In genomic region chr7:68439897-68440296, GRCh38 we compare ENCODE assay signal across 34 cellular contexts.
"Had no signal": no experiment of that assay in that cellular context is flagged by ENCODE, and none has a peak within 500 bp of the region (broad histone marks: within the 10 kb centered on the region; RNA-seq: fewer than 3 reads in every experiment).

No MANE protein-coding gene starts in this region.

- H3K27ac ChIP-seq: cardiac muscle cell, colonic mucosa, WERI-Rb-1 had no signal

- H3K27ac Mint-ChIP-seq: activated CD8-positive, alpha-beta T cell treated with anti-CD3 and anti-CD28 coated beads for 36 hours; activated naive CD8-positive, alpha-beta T cell treated with anti-CD3 and anti-CD28 coated beads for 36 hours; activated T-cell treated with anti-CD3 and anti-CD28 coated beads, Interleukin-2, amount 50 U/mL, for 72 hours; activated T-helper 17 cell treated with anti-CD3 and anti-CD28 coated beads, Interleukin-2, amount 50 U/mL, for 72 hours had no signal

- H3K4me1 Mint-ChIP-seq: activated naive CD8-positive, alpha-beta T cell treated with anti-CD3 and anti-CD28 coated beads for 36 hours; activated T-helper 17 cell treated with anti-CD3 and anti-CD28 coated beads, Interleukin-2, amount 50 U/mL, for 72 hours; central memory CD8-positive, alpha-beta T cell had no signal

- H3K4me3 Mint-ChIP-seq: activated CD8-positive, alpha-beta T cell treated with anti-CD3 and anti-CD28 coated beads for 36 hours; activated naive CD8-positive, alpha-beta T cell treated with anti-CD3 and anti-CD28 coated beads for 36 hours; activated T-cell treated with anti-CD3 and anti-CD28 coated beads, Interleukin-2, amount 50 U/mL, for 72 hours; activated T-helper 17 cell treated with anti-CD3 and anti-CD28 coated beads, Interleukin-2, amount 50 U/mL, for 72 hours; central memory CD8-positive, alpha-beta T cell had no signal

- H3K27me3 Mint-ChIP-seq: activated CD8-positive, alpha-beta T cell treated with anti-CD3 and anti-CD28 coated beads for 36 hours; activated naive CD8-positive, alpha-beta T cell treated with anti-CD3 and anti-CD28 coated beads for 36 hours; activated T-helper 17 cell treated with anti-CD3 and anti-CD28 coated beads, Interleukin-2, amount 50 U/mL, for 72 hours; central memory CD8-positive, alpha-beta T cell had no signal

- ATAC-seq: activated CD8-positive, alpha-beta T cell treated with anti-CD3 and anti-CD28 coated beads for 36 hours; activated T-cell treated with anti-CD3 and anti-CD28 coated beads, Interleukin-2, amount 50 U/mL, for 72 hours; activated T-helper 17 cell treated with anti-CD3 and anti-CD28 coated beads, Interleukin-2, amount 50 U/mL, for 72 hours had no signal

- H3K36me3 ChIP-seq: cardiac muscle cell, colonic mucosa, MG63, WERI-Rb-1 had no signal

- H3K36me3 Mint-ChIP-seq: activated naive CD8-positive, alpha-beta T cell treated with anti-CD3 and anti-CD28 coated beads for 36 hours had no signal

- H3K27me3 ChIP-seq: cardiac muscle cell, colonic mucosa, MG63 had no signal

- H3K4me3 ChIP-seq: cardiac muscle cell, colonic mucosa, MG63 had no signal

- DNase-seq: activated CD4-positive, alpha-beta T cell treated with anti-CD3 and anti-CD28 coated beads, Interleukin-2, amount 50 U/mL, for 4 hours; activated CD8-positive, alpha-beta T cell treated with anti-CD3 and anti-CD28 coated beads for 36 hours; activated effector memory CD4-positive, alpha-beta T cell treated with anti-CD3 and anti-CD28 coated beads, Interleukin-2, amount 50 U/mL, for 16 hours; activated naive CD4-positive, alpha-beta T cell; activated naive CD4-positive, alpha-beta T cell treated with anti-CD3 and anti-CD28 coated beads, Interleukin-2, amount 50 U/mL, for 16 hours; activated naive CD8-positive, alpha-beta T cell treated with anti-CD3 and anti-CD28 coated beads for 36 hours; activated T-cell treated with anti-CD3 and anti-CD28 coated beads, Interleukin-2, amount 50 U/mL, for 1 hour; activated T-cell treated with anti-CD3 and anti-CD28 coated beads, Interleukin-2, amount 50 U/mL, for 72 hours; amniotic stem cell; aorta; colonic mucosa; Kasumi-1; KG1; MG63; NCI-H1048; NCI-H1105 treated with DMSO at 0.1 percent for 48 hours; NCI-H1436; NCI-H1694; NCI-H1930; NCI-H2081 treated with DMSO at 0.1 percent for 48 hours; NCI-H226; NCI-H446 treated with DMSO at 0.1 percent for 48 hours; NCI-H524; NCI-H774; OCI-M1; Right ventricle myocardium superior; SW 1271; T-helper 1 cell; T-helper 2 cell; T-helper 9 cell; WERI-Rb-1 had no signal
